Comparison of ENCODE assay signal across 8 cellular contexts in genomic region chr15:67127925-67128324, GRCh38.
A peak's percentile ranks its signal among the peaks of the same experiment; 100 is the strongest.
DNase-seq lines count a peak whose midpoint lies in the region; ATAC-seq, FAIRE-seq and TF ChIP-seq lines count a peak whose summit lies in the region.

No MANE protein-coding gene starts in this region.

- H2BK12ac ChIP-seq in neuronal stem cell (ENCODE audit: low read length), result no peak overlapping the region

- CTCF ChIA-PET in mammary epithelial cell (lab: Charles Lee; ENCODE audit: low non-redundant PET), result no interaction called here

- H2AFZ ChIP-seq in mammary epithelial cell (ENCODE audit: low read depth, low read length) (no peak overlapping the region), neuronal stem cell (ENCODE audit: low read length) (no peak overlapping the region)

- H2BK15ac ChIP-seq in neuronal stem cell (ENCODE audit: low read length), result no peak overlapping the region

- H3K9me3 ChIP-seq in mammary epithelial cell (replicated peaks; ENCODE audit: insufficient read depth, low read length), result no peaks in the 10 kb centered on the region
- H3K9me3 ChIP-seq in muscle layer of colon (ENCODE audit: low read length), result no peaks in the 10 kb centered on the region
- H3K9me3 ChIP-seq in neuronal stem cell (replicated peaks in 1 of 2; ENCODE audit: control insufficient read depth in 2 of 2, insufficient read depth in 1 of 2, low read depth in 1 of 2, low read length in 2 of 2), result no peaks in the 10 kb centered on the region

- H2AK5ac ChIP-seq in neuronal stem cell (ENCODE audit: low read depth, low read length), result no peak overlapping the region

- intact Hi-C loops in mammary epithelial cell (cut with micrococcal nuclease), result loop anchor here (1.0 to 5.0 kb wide), 3 partner anchors 47 to 97 kb away; partner anchors contain the start of gene SMAD3

- no peak overlapping the region for H2BK5ac ChIP-seq in neuronal stem cell (ENCODE audit: low read length)

- dilution Hi-C loops in mammary epithelial cell (cut with HindIII; ENCODE audit: low sequenced_read_pairs), result no loop called here

- in situ Hi-C loops in mammary epithelial cell (cut with MboI; ENCODE audit: low sequenced_read_pairs in 2 of 2), result no loop called here

- FAIRE-seq in HTR-8/SVneo (lab: Jason Lieb, UNC), result peak; percentile 90

- DNase-seq in AG09319 (ENCODE audit: extremely low read depth, low read depth) (peak; percentile 87), HTR-8/SVneo (ENCODE audit: insufficient read length, low spot score) (peak; percentile 80), mammary epithelial cell (peak; percentile 98), neuronal stem cell (ENCODE audit: low spot score) (no peak)

- H4K8ac ChIP-seq in neuronal stem cell (ENCODE audit: low read depth, low read length), result no peak overlapping the region

- ATAC-seq in GM18873 (IDR thresholded peaks at IDR 0.05; ENCODE audit: low FRiP score, unreplicated experiment), result no peak
- ATAC-seq in GM19351 (IDR thresholded peaks at IDR 0.05; ENCODE audit: unreplicated experiment), result no peak
- no peak for ATAC-seq in GM18868 (IDR thresholded peaks at IDR 0.05; ENCODE audit: unreplicated experiment)

- no peak overlapping the region for H4K91ac ChIP-seq in neuronal stem cell (ENCODE audit: low read depth, low read length, poor library complexity)

- peaks cover 1% of the 10 kb centered on the region for H3K79me1 ChIP-seq in neuronal stem cell (ENCODE audit: low read depth, low read length)

- H3K4me2 ChIP-seq in mammary epithelial cell (ENCODE audit: insufficient read depth, low read depth, low read length) (peak overlapping the region; percentile 55), neuronal stem cell (ENCODE audit: insufficient read depth, low read length, poor library complexity, severe bottlenecking) (no peak overlapping the region)

- H3K4me3 ChIP-seq in mammary epithelial cell (replicated peaks in 1 of 3; ENCODE audit: insufficient read depth in 1 of 3, low read depth in 2 of 3, low read length in 3 of 3) (no peak overlapping the region), muscle layer of colon (ENCODE audit: low read depth in 1 of 2, low read length in 2 of 2) (no peak overlapping the region), neuronal stem cell (ENCODE audit: low read length in 2 of 2) (no peak overlapping the region)

- no peak overlapping the region for H2BK120ac ChIP-seq in neuronal stem cell (ENCODE audit: low read depth, low read length)

- H3K79me2 ChIP-seq in mammary epithelial cell (ENCODE audit: insufficient read depth, low read length), result peaks cover 78% of the 10 kb centered on the region

- H3K27ac ChIP-seq in mammary epithelial cell (ENCODE audit: insufficient read depth, low read depth, low read length), result peak overlapping the region; percentile 92
- H3K27ac ChIP-seq in muscle layer of colon (ENCODE audit: low read depth, low read length), result peak overlapping the region; percentile 53
- H3K27ac ChIP-seq in neuronal stem cell (replicated peaks; ENCODE audit: low read length), result no peak overlapping the region

- H3K14ac ChIP-seq in neuronal stem cell (ENCODE audit: low read length), result no peak overlapping the region

- H3K27me3 ChIP-seq in mammary epithelial cell (ENCODE audit: insufficient read depth, low read length) (no peaks in the 10 kb centered on the region), muscle layer of colon (ENCODE audit: control insufficient read depth in 1 of 2, insufficient read depth in 2 of 2, low read length in 2 of 2) (no peaks in the 10 kb centered on the region), neuronal stem cell (ENCODE audit: control insufficient read depth in 3 of 3, insufficient read depth in 3 of 3, low read depth in 1 of 3, low read length in 3 of 3) (no peaks in the 10 kb centered on the region)

- H3K23ac ChIP-seq in neuronal stem cell (ENCODE audit: low read depth, low read length, poor library complexity), result no peak overlapping the region

- WGBS in mammary epithelial cell (ENCODE audit: low coverage, missing lambda C conversion rate), result 3% methylated on average over 4 of the region's 4 CpGs
- no CpG with 5 or more reads among the region's 4 CpGs for WGBS in neuronal stem cell (ENCODE audit: extremely low coverage in 2 of 2, insufficient read length in 2 of 2, insufficient replicate concordance in 1 of 2), 2 donors

- H3K9ac ChIP-seq in mammary epithelial cell (ENCODE audit: insufficient read depth, low read length) (peak overlapping the region; percentile 38), muscle layer of colon (ENCODE audit: low read length) (no peak overlapping the region), neuronal stem cell (ENCODE audit: low read depth, low read length, poor library complexity) (no peak overlapping the region)

- no peak overlapping the region for H3K18ac ChIP-seq in neuronal stem cell (ENCODE audit: low read length)

- H3K4ac ChIP-seq in neuronal stem cell (ENCODE audit: low read length), result no peak overlapping the region

- TF ChIP-seq CTCF in AG09319 (IDR thresholded peaks at IDR 0.05; ENCODE audit: low read depth, low read length) (no peak), mammary epithelial cell (conservative IDR thresholded peaks at IDR 0.05 in 1 of 2, IDR thresholded peaks at IDR 0.05 in 1 of 2; ENCODE audit: extremely low read depth in 1 of 2, insufficient read depth in 1 of 2, low read depth in 1 of 2, low read length in 2 of 2) (no peak)

- peaks cover 3% of the 10 kb centered on the region for H3K36me3 ChIP-seq in mammary epithelial cell (ENCODE audit: insufficient read depth, low read length)
- H3K36me3 ChIP-seq in muscle layer of colon (ENCODE audit: insufficient read depth, low read length), result no peaks in the 10 kb centered on the region
- peaks cover 4 to 46% of the 10 kb centered on the region in 2 donors for H3K36me3 ChIP-seq in neuronal stem cell (replicated peaks in 1 of 2; ENCODE audit: control insufficient read depth in 2 of 2, insufficient read depth in 2 of 2, low read length in 2 of 2)

- H3K4me1 ChIP-seq in mammary epithelial cell (ENCODE audit: insufficient read depth, low read length), result peaks cover 57% of the 10 kb centered on the region
- peaks cover 55% of the 10 kb centered on the region for H3K4me1 ChIP-seq in muscle layer of colon (ENCODE audit: insufficient read depth, low read length)
- peaks cover 3 to 20% of the 10 kb centered on the region in 2 donors for H3K4me1 ChIP-seq in neuronal stem cell (ENCODE audit: control insufficient read depth in 2 of 2, insufficient read depth in 1 of 2, low read depth in 1 of 2, low read length in 2 of 2)

- BruUV-seq in mammary epithelial cell (replicated peaks; lab: Mats Ljungman, UMichigan), result no TSS peak

- H4K20me1 ChIP-seq in mammary epithelial cell (ENCODE audit: insufficient read depth, low read length), result no peaks in the 10 kb centered on the region
